In the genomic region with DNA sequence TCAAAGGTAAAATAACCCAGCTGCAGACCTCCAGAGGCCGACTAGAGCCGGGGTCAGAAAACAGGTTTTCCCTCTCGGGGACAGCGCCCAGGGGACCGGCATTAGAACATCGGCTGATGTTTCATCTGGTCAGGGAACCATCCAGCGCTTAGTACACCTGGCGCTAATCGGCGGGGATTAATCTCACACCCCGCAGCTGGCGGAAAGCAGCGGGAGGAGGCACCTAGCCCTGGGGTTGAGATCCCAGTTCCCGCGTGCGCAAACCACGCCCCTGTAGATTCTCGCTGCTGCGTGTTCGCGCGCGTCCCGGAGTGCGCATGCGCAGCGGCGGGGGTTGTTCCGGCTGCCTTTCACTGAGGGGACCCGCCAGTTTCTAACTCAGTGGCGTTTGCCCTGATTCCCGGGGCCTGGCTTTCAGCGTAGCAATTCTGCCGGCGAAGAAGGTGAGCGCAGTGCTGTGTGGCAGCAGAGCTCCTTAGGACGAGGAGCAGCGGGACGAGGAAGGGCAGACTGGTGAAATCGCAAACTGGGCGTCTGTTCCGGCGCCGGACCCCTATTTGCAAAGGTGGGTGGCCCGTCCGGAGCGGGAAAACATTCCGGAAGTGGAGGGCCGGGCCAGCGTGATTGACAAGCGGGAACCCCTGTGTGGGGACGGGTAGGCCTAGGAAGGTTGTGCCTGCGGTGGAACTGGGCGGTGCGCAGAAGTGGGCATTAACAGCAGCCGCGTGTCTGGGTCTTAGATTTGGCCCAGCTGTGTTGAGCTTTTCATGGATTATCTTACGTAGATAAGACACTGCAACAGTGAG, we compare ENCODE assay signal across 8 cellular contexts. TPM values are rescaled to one million over a fixed set of nuclear protein-coding genes. Genes with fewer than 3 reads are reported as not detected.
DNase-seq lines count a peak whose midpoint lies in the region; ATAC-seq, FAIRE-seq and TF ChIP-seq lines count a peak whose summit lies in the region.
"Not testable (repeated sequence)": the region's sequence is repeated elsewhere in the genome, so short reads cannot be mapped to it uniquely, and the experiment has no call there.

A gene (plus strand): TSS at position 334 of the 806 bp plus-strand sequence. CDS start 4,534 bp downstream, outside the sequence.

- H3K27ac Mint-ChIP-seq in central memory CD8-positive, alpha-beta T cell (ENCODE audit: low read depth) = peak within 1 kb of the TSS; percentile 83

- H3K9ac ChIP-seq in kidney (ENCODE audit: low read length in 2 of 2) = peak within 1 kb of the TSS; percentile 60 to 73

- H3K27me3 Mint-ChIP-seq in central memory CD8-positive, alpha-beta T cell = not testable (repeated sequence)

- not testable (repeated sequence) for H3K9me3 ChIP-seq in kidney (ENCODE audit: control insufficient read depth in 1 of 2, low read length in 2 of 2)

- intact Hi-C loops in kidney (cut with DNase I) = not testable (repeated sequence)

- not testable (repeated sequence) for H3K36me3 ChIP-seq in kidney (ENCODE audit: control insufficient read depth in 1 of 2, insufficient read depth in 2 of 2, low read length in 2 of 2)

- not testable (repeated sequence) for H3K4me1 ChIP-seq in kidney (ENCODE audit: control insufficient read depth in 1 of 2, insufficient read depth in 1 of 2, low read depth in 1 of 2, low read length in 2 of 2)

- not testable (repeated sequence) for H3K9me3 Mint-ChIP-seq in central memory CD8-positive, alpha-beta T cell

- peaks cover 12% of the 10 kb centered on the region for H3K36me3 Mint-ChIP-seq in central memory CD8-positive, alpha-beta T cell (ENCODE audit: insufficient read depth)

- peak within 1 kb of the TSS; percentile 70 to 75 for H3K4me3 ChIP-seq in kidney (ENCODE audit: low read length in 2 of 2)

- peaks cover 13% of the 10 kb centered on the region for H3K4me1 Mint-ChIP-seq in central memory CD8-positive, alpha-beta T cell

- DNase-seq in AG09319 (ENCODE audit: extremely low read depth, low read depth) = peak; percentile 53
- DNase-seq in NCI-H446 (lab: John Stamatoyannopoulos, UW) = peak; percentile 89 to 90
- DNase-seq in activated CD4-positive, CD25-positive, alpha-beta regulatory T cell treated with anti-CD3 and anti-CD28 coated beads, Interleukin-2, amount 50 U/mL, for 16 hours (ENCODE audit: low read depth, low spot score) = peak; percentile 80
- DNase-seq in central memory CD8-positive, alpha-beta T cell (ENCODE audit: low spot score in 2 of 2) = peak; percentile 84 to 88
- DNase-seq in kidney = peak; percentile 96
- peak; percentile 95 for DNase-seq in stimulated activated CD4-positive, alpha-beta T cell treated with anti-CD3 and anti-CD28 coated beads, Interleukin-15, amount 100 ng/mL, for 24 hours

- peak within 1 kb of the TSS; percentile 97 for H3K4me3 Mint-ChIP-seq in central memory CD8-positive, alpha-beta T cell

- FAIRE-seq in kidney (lab: Jason Lieb, UNC) = not testable (repeated sequence)

- peak within 1 kb of the TSS in 1 of 2 donors; percentile 59 for H3K27ac ChIP-seq in kidney (ENCODE audit: low read depth in 2 of 2, low read length in 2 of 2)

- ATAC-seq in GM19035 (IDR thresholded peaks at IDR 0.05; ENCODE audit: unreplicated experiment) (peak; percentile 95), HG03342 (IDR thresholded peaks at IDR 0.05; ENCODE audit: unreplicated experiment) (peak; percentile 94)
- peak; percentile 77 for ATAC-seq in central memory CD8-positive, alpha-beta T cell (replicated peaks; ENCODE audit: extremely low read depth, poor library complexity, severe bottlenecking)

- TF ChIP-seq CTCF in AG09319 (IDR thresholded peaks at IDR 0.05; ENCODE audit: low read depth, low read length); kidney (IDR thresholded peaks at IDR 0.05; ENCODE audit: borderline replicate concordance, extremely low read depth, insufficient read depth): not testable (repeated sequence)

RNA-seq across cellular contexts. Expression of the gene that starts here (rescaled TPM):
- 29.9 TPM for total RNA-seq in kidney
- polyA plus RNA-seq in kidney (ENCODE audit: insufficient read depth, low read depth, low replicate concordance) = 1.9 TPM
